Comparison of ENCODE assay signal across 8 cellular contexts in the genomic region with DNA sequence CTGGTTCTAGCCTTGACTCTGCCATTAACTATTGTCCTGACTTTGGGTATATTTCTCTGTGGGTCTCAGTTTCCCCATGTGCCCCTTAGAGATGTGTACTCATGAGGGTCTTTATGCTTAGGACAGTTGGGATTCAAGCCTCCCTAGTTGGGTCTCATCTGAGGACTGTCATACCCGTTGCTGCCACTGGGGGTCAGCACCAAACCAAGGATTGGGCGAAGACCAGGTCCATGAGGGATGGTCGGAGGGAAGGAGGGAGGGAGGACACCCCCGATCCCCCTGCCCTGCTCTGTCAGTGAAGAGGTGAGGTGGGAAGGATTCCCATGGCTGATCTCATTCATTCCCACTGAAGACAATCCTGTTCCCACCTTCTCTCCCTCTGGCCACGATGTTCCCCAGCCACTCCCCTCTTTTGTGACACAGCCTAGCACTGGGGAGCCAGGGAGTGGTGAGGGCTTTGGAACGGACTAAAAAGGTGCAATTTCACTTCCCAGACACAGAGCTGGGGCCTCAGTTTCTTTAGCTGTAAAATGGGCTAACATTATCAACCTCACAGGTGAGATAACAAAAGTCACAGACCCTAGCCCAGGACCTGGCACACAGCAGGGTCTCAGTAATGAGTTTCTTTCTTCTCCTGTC. TPM values are rescaled to one million over a fixed set of nuclear protein-coding genes. Genes with fewer than 3 reads are reported as not detected.
A peak's percentile ranks its signal among the peaks of the same experiment; 100 is the strongest.
DNase-seq lines count a peak whose midpoint lies in the region; ATAC-seq and TF ChIP-seq lines count a peak whose summit lies in the region.

No MANE protein-coding gene starts in this region.

- no peaks in the 10 kb centered on the region for H4K20me1 ChIP-seq in GM23248 (ENCODE audit: insufficient read depth)
- H4K20me1 ChIP-seq in osteoblast (ENCODE audit: insufficient read depth, low read length) = no peaks in the 10 kb centered on the region

- no peaks in the 10 kb centered on the region for H3K36me3 ChIP-seq in CD8-positive, alpha-beta T cell (ENCODE audit: insufficient read depth, low read length)
- H3K36me3 ChIP-seq in GM23248 (ENCODE audit: low read depth) (no peaks in the 10 kb centered on the region), Panc1 (ENCODE audit: control insufficient read depth, insufficient read depth, low read length) (no peaks in the 10 kb centered on the region), osteoblast (ENCODE audit: insufficient read depth, low read length) (no peaks in the 10 kb centered on the region), transverse colon (no peaks in the 10 kb centered on the region)

- POLR2A ChIA-PET in CD8-positive, alpha-beta T cell (lab: Charles Lee) = interaction anchor here (1.3 kb wide), 1 partner anchor 16 kb away, joined by 3 read pairs; no protein-coding TSS in a partner anchor
- POLR2A ChIA-PET in Panc1 (lab: Charles Lee) = no interaction called here

- DNase-seq in CD8-positive, alpha-beta T cell = peak; percentile 46 to 85 (median 73)
- DNase-seq in GM23248 (peak; percentile 59), Panc1 (ENCODE audit: low read depth, low spot score) (peak; percentile 64), fibroblast of villous mesenchyme (ENCODE audit: low read depth) (peak; percentile 51), osteoblast (ENCODE audit: insufficient read length, low spot score, missing footprints) (peak; percentile 94), transverse colon (peak; percentile 77), GOT3 (lab: John Stamatoyannopoulos, UW) (no peak)
- DNase-seq in activated T-helper 1 cell treated with anti-CD3 and anti-CD28 coated beads, Interleukin-12 subunit alpha, Interleukin-12 subunit beta, Interleukin-2, Interleukin-4 antibody, amounts not matched to agents 30 ng/mL and 10 ng/mL and 1 ng/mL, durations not matched to agents 14 hours and 24 hours and 36 hours (ENCODE audit: low spot score) = peak; percentile 46

- in situ Hi-C loops in GM23248 (cut with MboI) (loop anchor here (5.0 kb wide), 1 partner anchor 87 kb away; no protein-coding TSS in a partner anchor), Panc1 (cut with HindIII; ENCODE audit: low pct_unique_long_range_greater_than_20kb, low sequenced_read_pairs) (no loop called here), transverse colon (cut with MboI; ENCODE audit: low pct_ligation_motif_present in 1 of 4, low pct_unique_long_range_greater_than_20kb in 1 of 4, low sequenced_read_pairs in 3 of 4) (loop anchor here (5.0 to 25.0 kb wide), 3 partner anchors 87 to 92 kb away; a partner anchor contains a TSS)

- H3K9me3 Mint-ChIP-seq in CD8-positive, alpha-beta T cell = no peaks in the 10 kb centered on the region
- H3K9me3 Mint-ChIP-seq in activated T-helper 1 cell treated with anti-CD3 and anti-CD28 coated beads, Interleukin-12 subunit alpha, Interleukin-12 subunit beta, Interleukin-2, Interleukin-4 antibody, amounts not matched to agents 30 ng/mL and 10 ng/mL and 1 ng/mL, durations not matched to agents 14 hours and 24 hours and 36 hours = no peaks in the 10 kb centered on the region

- H3K27me3 Mint-ChIP-seq in CD8-positive, alpha-beta T cell (ENCODE audit: low read depth) = no peaks in the 10 kb centered on the region
- peaks cover 4% of the 10 kb centered on the region for H3K27me3 Mint-ChIP-seq in activated T-helper 1 cell treated with anti-CD3 and anti-CD28 coated beads, Interleukin-12 subunit alpha, Interleukin-12 subunit beta, Interleukin-2, Interleukin-4 antibody, amounts not matched to agents 30 ng/mL and 10 ng/mL and 1 ng/mL, durations not matched to agents 14 hours and 24 hours and 36 hours (ENCODE audit: insufficient read depth)

- no TSS peak for BruUV-seq in Panc1 (replicated peaks; lab: Mats Ljungman, UMichigan)

- H3K4me3 Mint-ChIP-seq in CD8-positive, alpha-beta T cell = no peak overlapping the region
- no peak overlapping the region for H3K4me3 Mint-ChIP-seq in activated T-helper 1 cell treated with anti-CD3 and anti-CD28 coated beads, Interleukin-12 subunit alpha, Interleukin-12 subunit beta, Interleukin-2, Interleukin-4 antibody, amounts not matched to agents 30 ng/mL and 10 ng/mL and 1 ng/mL, durations not matched to agents 14 hours and 24 hours and 36 hours

- WGBS in GM23248 (ENCODE audit: low coverage in 1 of 2, low lambda C conversion rate in 2 of 2, missing lambda C conversion rate in 2 of 2), 2 experiments = 1 to 8% methylated on average over 5 to 6 of the region's 6 CpGs
- WGBS in transverse colon (ENCODE audit: low coverage in 1 of 2), 2 donors = 13% methylated on average over 6 of the region's 6 CpGs; no CpG with 5 or more reads in 1 of the 2 donors

- no peaks in the 10 kb centered on the region for H3K9me2 ChIP-seq in GM23248 (ENCODE audit: insufficient read depth)

- TF ChIP-seq POLR2A in transverse colon (IDR thresholded peaks at IDR 0.05) = no peak

- no peak overlapping the region for H3K4me3 ChIP-seq in CD8-positive, alpha-beta T cell (ENCODE audit: low read depth, low read length)
- no peak overlapping the region for H3K4me3 ChIP-seq in GM23248
- H3K4me3 ChIP-seq in Panc1 (ENCODE audit: low read depth in 2 of 2, low read length in 2 of 2) = peak overlapping the region in 1 of 2 experiments; percentile 15; a peak in 2 of 4 replicates
- H3K4me3 ChIP-seq in fibroblast of villous mesenchyme (ENCODE audit: low read depth, low read length) = no peak overlapping the region
- H3K4me3 ChIP-seq in osteoblast (ENCODE audit: insufficient read depth, low read length) = no peak overlapping the region
- no peak overlapping the region for H3K4me3 ChIP-seq in transverse colon

- intact Hi-C loops in CD8-positive, alpha-beta T cell (cut with DNase I, micrococcal nuclease) = loop anchor here (1.0 kb wide), 2 partner anchors 57 to 87 kb away; no protein-coding TSS in a partner anchor
- intact Hi-C loops in Panc1 (cut with micrococcal nuclease; ENCODE audit: unreplicated experiment) = loop anchor here (1.0 kb wide), 1 partner anchor 87 kb away; no protein-coding TSS in a partner anchor
- intact Hi-C loops in activated T-helper 1 cell treated with anti-CD3 and anti-CD28 coated beads, Interleukin-12 subunit alpha, Interleukin-12 subunit beta, Interleukin-2, Interleukin-4 antibody, amounts not matched to agents 30 ng/mL and 10 ng/mL and 1 ng/mL, durations not matched to agents 14 hours and 24 hours and 36 hours (cut with micrococcal nuclease) = loop anchor here (1.0 kb wide), 4 partner anchors 57 to 132 kb away; no protein-coding TSS in a partner anchor
- intact Hi-C loops in transverse colon (cut with DNase I; ENCODE audit: low total_unique reads) = no loop called here

- H3K4me1 ChIP-seq in CD8-positive, alpha-beta T cell (ENCODE audit: insufficient read depth, low read length) = no peaks in the 10 kb centered on the region
- H3K4me1 ChIP-seq in GM23248 (ENCODE audit: insufficient read depth) (no peaks in the 10 kb centered on the region), Panc1 (ENCODE audit: control insufficient read depth, insufficient read depth, low read length) (no peaks in the 10 kb centered on the region), osteoblast (ENCODE audit: insufficient read depth, low read length) (no peaks in the 10 kb centered on the region), transverse colon (no peaks in the 10 kb centered on the region)

- CTCF ChIA-PET in CD8-positive, alpha-beta T cell (lab: Charles Lee) = interaction anchor here (0.6 to 9.3 kb wide), 41 partner anchors 9 to 165 kb away, joined by 3 to 390 read pairs (median 4); a partner anchor contains a TSS
- CTCF ChIA-PET in Panc1 (lab: Charles Lee) = interaction anchor here (1.0 to 3.1 kb wide), 2 partner anchors 86 to 89 kb away, joined by 3 to 14 read pairs; no protein-coding TSS in a partner anchor

- no peaks in the 10 kb centered on the region for H3F3A ChIP-seq in GM23248 (ENCODE audit: insufficient read depth)

- H3K27me3 ChIP-seq in CD8-positive, alpha-beta T cell (ENCODE audit: insufficient read depth, low read length) = no peaks in the 10 kb centered on the region
- H3K27me3 ChIP-seq in GM23248 (replicated peaks; ENCODE audit: insufficient read depth) = no peaks in the 10 kb centered on the region
- H3K27me3 ChIP-seq in Panc1 (ENCODE audit: control insufficient read depth, insufficient read depth, low read length) = no peaks in the 10 kb centered on the region; the same call in 1 of the 2 replicates
- no peaks in the 10 kb centered on the region for H3K27me3 ChIP-seq in osteoblast (ENCODE audit: insufficient read depth, low read length)
- no peaks in the 10 kb centered on the region for H3K27me3 ChIP-seq in transverse colon

- no peaks in the 10 kb centered on the region for H3K36me3 Mint-ChIP-seq in CD8-positive, alpha-beta T cell
- no peaks in the 10 kb centered on the region for H3K36me3 Mint-ChIP-seq in activated T-helper 1 cell treated with anti-CD3 and anti-CD28 coated beads, Interleukin-12 subunit alpha, Interleukin-12 subunit beta, Interleukin-2, Interleukin-4 antibody, amounts not matched to agents 30 ng/mL and 10 ng/mL and 1 ng/mL, durations not matched to agents 14 hours and 24 hours and 36 hours (ENCODE audit: low read depth)

- H3K9me3 ChIP-seq in CD8-positive, alpha-beta T cell (ENCODE audit: low read length) = no peaks in the 10 kb centered on the region
- H3K9me3 ChIP-seq in GM23248 (ENCODE audit: low read depth) (no peaks in the 10 kb centered on the region), Panc1 (ENCODE audit: control insufficient read depth, insufficient read depth, low read depth, low read length) (no peaks in the 10 kb centered on the region), osteoblast (ENCODE audit: low read depth, low read length) (no peaks in the 10 kb centered on the region), transverse colon (no peaks in the 10 kb centered on the region)

- H2AFZ ChIP-seq in GM23248 = no peak overlapping the region
- H2AFZ ChIP-seq in osteoblast (ENCODE audit: low read length) = no peak overlapping the region

- peak; percentile 98 for ATAC-seq in CD8-positive, alpha-beta T cell
- peak; percentile 83 for ATAC-seq in Panc1

- no peaks in the 10 kb centered on the region for H3K4me1 Mint-ChIP-seq in CD8-positive, alpha-beta T cell (ENCODE audit: low read depth)
- no peaks in the 10 kb centered on the region for H3K4me1 Mint-ChIP-seq in activated T-helper 1 cell treated with anti-CD3 and anti-CD28 coated beads, Interleukin-12 subunit alpha, Interleukin-12 subunit beta, Interleukin-2, Interleukin-4 antibody, amounts not matched to agents 30 ng/mL and 10 ng/mL and 1 ng/mL, durations not matched to agents 14 hours and 24 hours and 36 hours (ENCODE audit: low read depth)

- no peak overlapping the region for H3K9ac ChIP-seq in GM23248

- no peak for TF ChIP-seq EP300 in transverse colon (IDR thresholded peaks at IDR 0.05; ENCODE audit: low read depth)

- TF ChIP-seq CTCF in CD8-positive, alpha-beta T cell (IDR thresholded peaks at IDR 0.05) = peak; percentile 96
- TF ChIP-seq CTCF in Panc1 (IDR thresholded peaks at IDR 0.05) (peak; percentile 97), fibroblast of villous mesenchyme (IDR thresholded peaks at IDR 0.05; ENCODE audit: insufficient read depth, low read depth, low read length) (peak; percentile 99), osteoblast (IDR thresholded peaks at IDR 0.05; ENCODE audit: extremely low read depth, low read depth, low read length) (peak; percentile 96), transverse colon (IDR thresholded peaks at IDR 0.05) (peak; percentile 96 to 98 (median 96))

- H3K79me2 ChIP-seq in GM23248 (ENCODE audit: insufficient read depth) (no peaks in the 10 kb centered on the region), osteoblast (ENCODE audit: insufficient read depth, low read length) (no peaks in the 10 kb centered on the region)

- no peak overlapping the region for H3K27ac ChIP-seq in CD8-positive, alpha-beta T cell (ENCODE audit: low read depth, low read length)
- H3K27ac ChIP-seq in GM23248 = no peak overlapping the region
- no peak overlapping the region for H3K27ac ChIP-seq in Panc1 (ENCODE audit: low read length)
- H3K27ac ChIP-seq in osteoblast (ENCODE audit: low read depth, low read length) = no peak overlapping the region
- H3K27ac ChIP-seq in transverse colon = no peak overlapping the region

- H3K27ac Mint-ChIP-seq in CD8-positive, alpha-beta T cell = no peak overlapping the region
- H3K27ac Mint-ChIP-seq in activated T-helper 1 cell treated with anti-CD3 and anti-CD28 coated beads, Interleukin-12 subunit alpha, Interleukin-12 subunit beta, Interleukin-2, Interleukin-4 antibody, amounts not matched to agents 30 ng/mL and 10 ng/mL and 1 ng/mL, durations not matched to agents 14 hours and 24 hours and 36 hours = no peak overlapping the region

- no peak overlapping the region for H3K4me2 ChIP-seq in GM23248 (ENCODE audit: unreplicated experiment)
- no peak overlapping the region for H3K4me2 ChIP-seq in osteoblast (ENCODE audit: insufficient read depth, low read length)

RNA-seq across cellular contexts. Expression of a gene that starts 12.4 kb away (rescaled TPM):
- total RNA-seq in CD8-positive, alpha-beta T cell = under 1 TPM; 0.50 to 0.84 TPM
- 10.5 and 13.0 TPM in 2 replicates for total RNA-seq in GM23248 (2014; rRNA removed; shearing (Covaris generic))
- 5.7 and 6.3 TPM in 2 replicates for polyA plus RNA-seq in GM23248 (2016; fragmentation: Nextera tagmentation; extraction: Ambion mirVana)
- total RNA-seq in Panc1 (2021; ENCODE audit: unreplicated experiment) (10.9 TPM), fibroblast of villous mesenchyme (1.3 and 3.2 TPM in 2 replicates), osteoblast (2.4 and 4.3 TPM in 2 replicates), transverse colon (under 1 TPM in 2 of 4 donors, not detected in 2; 0.27 to 0.32 TPM)
- polyA plus RNA-seq in Panc1 (2012; ENCODE audit: insufficient read length) = 18.9 TPM
- total RNA-seq in activated T-helper 1 cell treated with anti-CD3 and anti-CD28 coated beads, Interleukin-12 subunit alpha, Interleukin-12 subunit beta, Interleukin-2, Interleukin-4 antibody, amounts not matched to agents 30 ng/mL and 10 ng/mL and 1 ng/mL, durations not matched to agents 14 hours and 24 hours and 36 hours = 2.5 and 2.8 TPM in 2 replicates

RNA-seq across cellular contexts. Expression of a gene that starts 46.1 kb away (rescaled TPM):
- 1,000 to 10,000 TPM; 4,683 to 5,039 TPM for total RNA-seq in CD8-positive, alpha-beta T cell
- total RNA-seq in GM23248 (2014; rRNA removed; shearing (Covaris generic)) = 915 and 1,048 TPM in 2 replicates
- 896 and 915 TPM in 2 replicates for polyA plus RNA-seq in GM23248 (2016; fragmentation: Nextera tagmentation; extraction: Ambion mirVana)
- 2,945 TPM for total RNA-seq in Panc1 (2021; ENCODE audit: unreplicated experiment)
- 2,908 TPM for polyA plus RNA-seq in Panc1 (2012; ENCODE audit: insufficient read length)
- 2,822 and 2,924 TPM in 2 replicates for total RNA-seq in activated T-helper 1 cell treated with anti-CD3 and anti-CD28 coated beads, Interleukin-12 subunit alpha, Interleukin-12 subunit beta, Interleukin-2, Interleukin-4 antibody, amounts not matched to agents 30 ng/mL and 10 ng/mL and 1 ng/mL, durations not matched to agents 14 hours and 24 hours and 36 hours
- total RNA-seq in fibroblast of villous mesenchyme = 1,703 and 1,758 TPM in 2 replicates
- 1,511 and 1,512 TPM in 2 replicates for total RNA-seq in osteoblast
- total RNA-seq in transverse colon = 1,000 to 10,000 TPM in 1 of 4 donors, 100 to 1,000 TPM in 3; 492 to 1,045 (median 813) TPM
